7 cellular contexts compared by ENCODE assay signal in genomic region chr3:33980252-33980651, GRCh38.
DNase-seq lines count a peak whose midpoint lies in the region; ATAC-seq, FAIRE-seq and TF ChIP-seq lines count a peak whose summit lies in the region.

No MANE protein-coding gene starts in this region.

- H3K36me3 ChIP-seq in endothelial cell of umbilical vein (ENCODE audit: control insufficient read depth in 2 of 2, extremely low read depth in 1 of 2, insufficient read depth in 2 of 2, low read length in 2 of 2): no peaks in the 10 kb centered on the region

- BruUV-seq in endothelial cell of umbilical vein (replicated peaks; lab: Mats Ljungman, UMichigan): no TSS peak

- no peaks in the 10 kb centered on the region for H3K9me1 ChIP-seq in endothelial cell of umbilical vein (replicated peaks; ENCODE audit: control insufficient read depth, extremely low read depth, insufficient read depth, low read length)

- H3K9ac ChIP-seq in endothelial cell of umbilical vein (replicated peaks; ENCODE audit: extremely low read depth, insufficient read depth, low read length): no peak overlapping the region

- dilution Hi-C loops in endothelial cell of umbilical vein (cut with MboI; ENCODE audit: extremely low pct_ligation_motif_present, low sequenced_read_pairs): no loop called here

- no peak for DNase-seq in GM13977 (ENCODE audit: low spot score)
- DNase-seq in NCI-H460 (ENCODE audit: extremely low read depth, low read depth): peak; percentile 39
- peak; percentile 31 for DNase-seq in endothelial cell of umbilical vein (ENCODE audit: low read depth, low spot score)
- DNase-seq in renal cortical epithelial cell (ENCODE audit: low read depth): peak; percentile 94
- DNase-seq in stimulated activated CD4-positive, alpha-beta T cell treated with anti-CD3 and anti-CD28 coated beads, Interleukin-15, amount 100 ng/mL, for 24 hours: no peak

- H3K9me3 ChIP-seq in endothelial cell of umbilical vein (replicated peaks; ENCODE audit: control insufficient read depth, insufficient read depth, low read length): no peaks in the 10 kb centered on the region

- FAIRE-seq in endothelial cell of umbilical vein (lab: Jason Lieb, UNC): no peak

- in situ Hi-C loops in GM13977 (cut with MboI; ENCODE audit: low pct_unique_long_range_greater_than_20kb, low sequenced_read_pairs, unreplicated experiment): no loop called here

- H3K27me3 ChIP-seq in endothelial cell of umbilical vein (ENCODE audit: control insufficient read depth in 2 of 2, insufficient read depth in 2 of 2, low read length in 2 of 2): peaks cover 0 to 2% of the 10 kb centered on the region in 2 experiments

- no peak for TF ChIP-seq POLR2A in endothelial cell of umbilical vein (IDR thresholded peaks at IDR 0.05; ENCODE audit: low read depth, low read length)

- TF ChIP-seq CTCF in GM13977 (IDR thresholded peaks at IDR 0.05; ENCODE audit: extremely low read depth, insufficient read depth, missing control alignments) (peak; percentile 45), endothelial cell of umbilical vein (IDR thresholded peaks at IDR 0.05; ENCODE audit: extremely low read depth in 1 of 2, insufficient read depth in 1 of 2, low read depth in 1 of 2, low read length in 2 of 2) (peak; percentile 41 to 44)

- no peaks in the 10 kb centered on the region for H3K4me1 ChIP-seq in endothelial cell of umbilical vein (ENCODE audit: control insufficient read depth, extremely low read depth, insufficient read depth, low read length)

- no peak overlapping the region for H2AFZ ChIP-seq in endothelial cell of umbilical vein (ENCODE audit: low read depth, low read length)

- POLR2A ChIA-PET in endothelial cell of umbilical vein (lab: Charles Lee): no interaction called here

- H3K4me3 ChIP-seq in endothelial cell of umbilical vein (replicated peaks in 1 of 3; ENCODE audit: insufficient read depth in 1 of 3, low read depth in 1 of 3, low read length in 3 of 3): no peak overlapping the region

- no peaks in the 10 kb centered on the region for H4K20me1 ChIP-seq in endothelial cell of umbilical vein (replicated peaks; ENCODE audit: control insufficient read depth, extremely low read depth, insufficient read depth, low read length)

- intact Hi-C loops in endothelial cell of umbilical vein (cut with micrococcal nuclease): loop anchor here (1.0 kb wide), 2 partner anchors 704 to 1928 kb away; no protein-coding TSS in a partner anchor

- ATAC-seq in GM19463 (IDR thresholded peaks at IDR 0.05; ENCODE audit: unreplicated experiment) (no peak), GM21619 (IDR thresholded peaks at IDR 0.05; ENCODE audit: unreplicated experiment) (no peak)

- H3K27ac ChIP-seq in endothelial cell of umbilical vein (ENCODE audit: insufficient read depth, low read depth, low read length): no peak overlapping the region

- CTCF ChIA-PET in endothelial cell of umbilical vein (lab: Charles Lee): interaction anchor here (0.7 to 2.4 kb wide), 15 partner anchors 11 to 1970 kb away, joined by 3 to 66 read pairs (median 4); no protein-coding TSS in a partner anchor

- H3K79me2 ChIP-seq in endothelial cell of umbilical vein (ENCODE audit: control insufficient read depth, insufficient read depth, low read length): no peaks in the 10 kb centered on the region

- H3K4me2 ChIP-seq in endothelial cell of umbilical vein (ENCODE audit: insufficient read depth, low read length): no peak overlapping the region

TF ChIP-seq in endothelial cell of umbilical vein, 7 proteins besides CTCF, POLR2A, EP300 and RAD21:
- TF ChIP-seq GATA2 (IDR thresholded peaks at IDR 0.05; ENCODE audit: insufficient read depth, insufficient read length, low read depth, low read length) (no peak), MYC (IDR thresholded peaks at IDR 0.05; ENCODE audit: low read depth, low read length) (no peak), JUN (IDR thresholded peaks at IDR 0.05; ENCODE audit: borderline replicate concordance, insufficient read depth, insufficient read length, low read depth) (no peak), EZH2 (IDR thresholded peaks at IDR 0.05; ENCODE audit: borderline replicate concordance, low read depth, low read length, severe bottlenecking) (no peak), FOS (IDR thresholded peaks at IDR 0.05; ENCODE audit: borderline replicate concordance, insufficient read depth, low read length) (no peak), POLR2AphosphoS5 (IDR thresholded peaks at IDR 0.05; ENCODE audit: insufficient read depth, low read depth, low read length) (no peak)
- TF ChIP-seq, protein P1, sequence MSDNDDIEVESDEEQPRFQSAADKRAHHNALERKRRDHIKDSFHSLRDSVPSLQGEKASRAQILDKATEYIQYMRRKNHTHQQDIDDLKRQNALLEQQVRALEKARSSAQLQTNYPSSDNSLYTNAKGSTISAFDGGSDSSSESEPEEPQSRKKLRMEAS (IDR thresholded peaks at IDR 0.05; ENCODE audit: insufficient read depth, insufficient read length): no peak

Comparison
In these comparisons a context has a peak if more than half of its experiments do, and no peak if none do; other contexts are left out.
1. DNase-seq: peak in NCI-H460 (single experiment), endothelial cell of umbilical vein (single experiment) and renal cortical epithelial cell (single experiment); none in GM13977 (single experiment) and stimulated activated CD4-positive, alpha-beta T cell treated with anti-CD3 and anti-CD28 coated beads, Interleukin-15, amount 100 ng/mL, for 24 hours (single experiment).